In genomic region chr13:41696163-41697003, GRCh38 we compare ENCODE assay signal across 11 cellular contexts.
DNase-seq lines count a peak whose midpoint lies in the region; ATAC-seq and FAIRE-seq lines count a peak whose summit lies in the region.
"Had no signal": no experiment of that assay in that cellular context is flagged by ENCODE, and none has a peak within 500 bp of the region (broad histone marks: within the 10 kb centered on the region; RNA-seq: fewer than 3 reads in every experiment).

No MANE protein-coding gene starts in this region.

- H3K36me3 ChIP-seq in small intestine (ENCODE audit: control insufficient read depth in 2 of 2, insufficient read depth in 2 of 2, low read length in 2 of 2): peaks cover 0 to 5% of the 10 kb centered on the region in 2 donors
- no peaks in the 10 kb centered on the region for H3K36me3 ChIP-seq in CD4-positive, alpha-beta memory T cell (ENCODE audit: insufficient read depth, low read length)

- no peaks in the 10 kb centered on the region for H3K27me3 Mint-ChIP-seq in activated naive CD4-positive, alpha-beta T cell treated with anti-CD3 and anti-CD28 coated beads, Interleukin-2, amount 10 ng/mL, durations not matched to agents 7 days and 5 days
- no peaks in the 10 kb centered on the region for H3K27me3 Mint-ChIP-seq in CD4-positive, alpha-beta memory T cell
- H3K27me3 Mint-ChIP-seq: B cell had no signal

- DNase-seq in NOMO-1 treated with DMSO at 0.1 percent for 48 hours (lab: John Stamatoyannopoulos, UW; ENCODE audit: unreplicated experiment): peak; percentile 4
- DNase-seq in NOMO-1 treated with dmso at 0.1 percent for 144 hours (lab: John Stamatoyannopoulos, UW; ENCODE audit: unreplicated experiment): no peak
- DNase-seq in SK-N-DZ (ENCODE audit: low spot score): peak; percentile 16
- no peak for DNase-seq in frontal cortex (ENCODE audit: low spot score in 2 of 2)
- DNase-seq in small intestine: no peak
- DNase-seq in activated naive CD4-positive, alpha-beta T cell treated with anti-CD3 and anti-CD28 coated beads, Interleukin-2, amount 10 ng/mL, durations not matched to agents 7 days and 5 days: no peak
- no peak for DNase-seq in CD4-positive, alpha-beta memory T cell
- DNase-seq: activated effector memory CD4-positive, alpha-beta T cell treated with anti-CD3 and anti-CD28 coated beads, Interleukin-2, amount 50 U/mL, for 16 hours had no signal

- FAIRE-seq in frontal cortex (lab: Jason Lieb, UNC) (peak; percentile 17), small intestine (lab: Jason Lieb, UNC) (peak; percentile 67)

- no peaks in the 10 kb centered on the region for H3K9me3 ChIP-seq in small intestine (ENCODE audit: control insufficient read depth, low read depth)
- no peaks in the 10 kb centered on the region for H3K9me3 ChIP-seq in CD4-positive, alpha-beta memory T cell (ENCODE audit: control insufficient read depth in 1 of 2, low read length in 2 of 2)

- H3K27me3 ChIP-seq in small intestine (ENCODE audit: control insufficient read depth in 2 of 2, insufficient read depth in 2 of 2, low read length in 2 of 2): no peaks in the 10 kb centered on the region
- no peaks in the 10 kb centered on the region for H3K27me3 ChIP-seq in CD4-positive, alpha-beta memory T cell (ENCODE audit: insufficient read depth, low read length)

- no peak overlapping the region for H3K27ac ChIP-seq in small intestine (ENCODE audit: low read depth in 1 of 2, low read length in 1 of 2)
- H3K27ac ChIP-seq in CD4-positive, alpha-beta memory T cell (ENCODE audit: low read depth, low read length): no peak overlapping the region
- H3K27ac ChIP-seq: parathyroid adenoma had no signal

- POLR2A ChIA-PET in CD4-positive, alpha-beta memory T cell (lab: Charles Lee; ENCODE audit: partially characterized antibody): no interaction called here

- no peaks in the 10 kb centered on the region for H3K9me3 Mint-ChIP-seq in activated naive CD4-positive, alpha-beta T cell treated with anti-CD3 and anti-CD28 coated beads, Interleukin-2, amount 10 ng/mL, durations not matched to agents 7 days and 5 days
- H3K9me3 Mint-ChIP-seq in CD4-positive, alpha-beta memory T cell: no peaks in the 10 kb centered on the region

- H3K4me1 ChIP-seq in small intestine (ENCODE audit: control insufficient read depth in 2 of 2, insufficient read depth in 1 of 2, low read depth in 1 of 2, low read length in 1 of 2): no peaks in the 10 kb centered on the region
- no peaks in the 10 kb centered on the region for H3K4me1 ChIP-seq in CD4-positive, alpha-beta memory T cell (ENCODE audit: insufficient read depth, low read length)

- H3K4me3 ChIP-seq in small intestine (ENCODE audit: low read depth in 1 of 2, low read length in 2 of 2): no peak overlapping the region
- H3K4me3 ChIP-seq in CD4-positive, alpha-beta memory T cell (ENCODE audit: low read length in 2 of 2): no peak overlapping the region

- intact Hi-C loops in CD4-positive, alpha-beta memory T cell (cut with micrococcal nuclease): no loop called here

- CTCF ChIA-PET in activated naive CD4-positive, alpha-beta T cell treated with anti-CD3 and anti-CD28 coated beads, Interleukin-2, amount 10 ng/mL, durations not matched to agents 7 days and 5 days (lab: Charles Lee): interaction anchor here (0.9 kb wide), 1 partner anchor 22 kb away, joined by 3 read pairs; no protein-coding TSS in a partner anchor
- CTCF ChIA-PET in CD4-positive, alpha-beta memory T cell (lab: Charles Lee; ENCODE audit: partially characterized antibody): no interaction called here

- H3K4me3 Mint-ChIP-seq in activated naive CD4-positive, alpha-beta T cell treated with anti-CD3 and anti-CD28 coated beads, Interleukin-2, amount 10 ng/mL, durations not matched to agents 7 days and 5 days: no peak overlapping the region
- no peak overlapping the region for H3K4me3 Mint-ChIP-seq in CD4-positive, alpha-beta memory T cell
- H3K4me3 Mint-ChIP-seq: B cell had no signal

- H3K36me3 Mint-ChIP-seq in activated naive CD4-positive, alpha-beta T cell treated with anti-CD3 and anti-CD28 coated beads, Interleukin-2, amount 10 ng/mL, durations not matched to agents 7 days and 5 days: peaks cover 11% of the 10 kb centered on the region
- H3K36me3 Mint-ChIP-seq in CD4-positive, alpha-beta memory T cell: peaks cover 40 to 49% of the 10 kb centered on the region in 2 donors

- no peak overlapping the region for H3K27ac Mint-ChIP-seq in activated naive CD4-positive, alpha-beta T cell treated with anti-CD3 and anti-CD28 coated beads, Interleukin-2, amount 10 ng/mL, durations not matched to agents 7 days and 5 days
- no peak overlapping the region for H3K27ac Mint-ChIP-seq in CD4-positive, alpha-beta memory T cell
- H3K27ac Mint-ChIP-seq: B cell had no signal

- no peaks in the 10 kb centered on the region for H3K4me1 Mint-ChIP-seq in activated naive CD4-positive, alpha-beta T cell treated with anti-CD3 and anti-CD28 coated beads, Interleukin-2, amount 10 ng/mL, durations not matched to agents 7 days and 5 days
- H3K4me1 Mint-ChIP-seq in CD4-positive, alpha-beta memory T cell: peaks cover 0 to 2% (median 0%) of the 10 kb centered on the region in 4 donors

- no peak for ATAC-seq in GM21576 (IDR thresholded peaks at IDR 0.05; ENCODE audit: unreplicated experiment)

Comparison
In these comparisons a context has a peak if more than half of its experiments do, and no peak if none do; other contexts are left out.
1. DNase-seq: peak in NOMO-1 treated with DMSO at 0.1 percent for 48 hours (single experiment) and SK-N-DZ (single experiment); none in NOMO-1 treated with dmso at 0.1 percent for 144 hours (single experiment), frontal cortex (0 of 2), small intestine (single experiment), activated naive CD4-positive, alpha-beta T cell treated with anti-CD3 and anti-CD28 coated beads, Interleukin-2, amount 10 ng/mL, durations not matched to agents 7 days and 5 days (single experiment) and CD4-positive, alpha-beta memory T cell (0 of 5).